ENCODE assay signal across 30 cellular contexts in genomic region chr18:7855051-7855450, GRCh38.
DNase-seq lines count a peak whose midpoint lies in the region; ATAC-seq and FAIRE-seq lines count a peak whose summit lies in the region.
"Had no signal": no experiment of that assay in that cellular context is flagged by ENCODE, and none has a peak within 500 bp of the region (broad histone marks: within the 10 kb centered on the region; RNA-seq: fewer than 3 reads in every experiment).

No MANE protein-coding gene starts in this region.

- H3K27me3 Mint-ChIP-seq in T-helper 2 cell treated with Interferon-gamma antibody and Interleukin-4, amounts not matched to agents 5 μg/mL and 100 μg/mL, for 36 hours (ENCODE audit: low read depth), result no peaks in the 10 kb centered on the region
- H3K27me3 Mint-ChIP-seq: activated CD4-positive, alpha-beta memory T cell treated with anti-CD3 and anti-CD28 coated beads, Interleukin-2, amount 10 ng/mL, durations not matched to agents 7 days and 5 days; activated naive CD8-positive, alpha-beta T cell treated with anti-CD3 and anti-CD28 coated beads, Interleukin-2, amount 50 U/mL, for 24 hours; CD4-positive, alpha-beta T cell had no signal

- in situ Hi-C loops in HAP-1 (cut with MboI; ENCODE audit: low sequenced_read_pairs), result no loop called here

- no peaks in the 10 kb centered on the region for H3K36me3 ChIP-seq in HAP-1 (replicated peaks)

- FAIRE-seq in urothelium cell line (lab: Jason Lieb, UNC), result peak; percentile 80
- FAIRE-seq: D721Med, RCC 7860 had no signal

- intact Hi-C loops in Right ventricle myocardium superior (cut with DNase I), result no loop called here
- intact Hi-C loops in cardiac septum (cut with DNase I), result no loop called here
- intact Hi-C loops in right cardiac atrium (cut with DNase I), result no loop called here

- H3K4me1 ChIP-seq in right cardiac atrium (ENCODE audit: control insufficient read depth, insufficient read depth, low read length), result peaks cover 9% of the 10 kb centered on the region
- no peaks in the 10 kb centered on the region for H3K4me1 ChIP-seq in HAP-1

- DNase-seq in Right ventricle myocardium superior (no peak), cardiac septum (ENCODE audit: low spot score) (no peak), NCI-H748 treated with DMSO at 0.1 percent for 48 hours (lab: John Stamatoyannopoulos, UW) (peak; percentile 59), right cardiac atrium (peak in 1 of 3 donors; percentile 35), urothelium cell line (ENCODE audit: low spot score) (no peak), HAP-1 (ENCODE audit: low spot score in 2 of 2) (no peak)
- no peak for DNase-seq in T-helper 2 cell treated with Interferon-gamma antibody and Interleukin-4, amounts not matched to agents 5 μg/mL and 100 μg/mL, for 36 hours (ENCODE audit: low spot score)
- DNase-seq in stimulated activated CD4-positive, alpha-beta T cell treated with anti-CD3 and anti-CD28 coated beads, Interleukin-4, amount 100 ng/mL, for 24 hours, result no peak
- DNase-seq: activated CD4-positive, alpha-beta memory T cell treated with anti-CD3 and anti-CD28 coated beads, Interleukin-2, amount 10 ng/mL, durations not matched to agents 7 days and 5 days; activated CD4-positive, alpha-beta T cell treated with anti-CD3 and anti-CD28 coated beads for 1 hour; activated CD8-positive, alpha-beta memory T cell treated with anti-CD3 and anti-CD28 coated beads, Interleukin-2, amount 50 U/mL, for 4 hours; activated naive CD4-positive, alpha-beta T cell; activated naive CD8-positive, alpha-beta T cell treated with anti-CD3 and anti-CD28 coated beads, Interleukin-2, amount 50 U/mL, for 24 hours; CD4-positive, alpha-beta T cell; central memory CD4-positive, alpha-beta T cell; cortex of kidney; effector memory CD4-positive, alpha-beta T cell; EL; H9; Karpas-422; mucosa of descending colon; NCI-H1436 treated with DMSO at 0.1 percent for 48 hours; NCI-H526 treated with DMSO at 0.1 percent for 48 hours; psoas muscle; stimulated activated naive CD4-positive, alpha-beta T cell treated with Interleukin-2 at 50 U/mL for 16 hours had no signal

- H3K9me3 ChIP-seq in right cardiac atrium (ENCODE audit: control insufficient read depth, low read length), result no peaks in the 10 kb centered on the region
- no peaks in the 10 kb centered on the region for H3K9me3 ChIP-seq in HAP-1
- H3K9me3 ChIP-seq: mucosa of descending colon had no signal

- H3K4me3 ChIP-seq in right cardiac atrium (ENCODE audit: low read length) (no peak overlapping the region), HAP-1 (no peak overlapping the region)
- H3K4me3 ChIP-seq: mucosa of descending colon, psoas muscle, skin epidermis had no signal

- no peaks in the 10 kb centered on the region for H3K9me3 Mint-ChIP-seq in T-helper 2 cell treated with Interferon-gamma antibody and Interleukin-4, amounts not matched to agents 5 μg/mL and 100 μg/mL, for 36 hours

- H3K4me3 Mint-ChIP-seq in T-helper 2 cell treated with Interferon-gamma antibody and Interleukin-4, amounts not matched to agents 5 μg/mL and 100 μg/mL, for 36 hours, result no peak overlapping the region
- H3K4me3 Mint-ChIP-seq: activated CD4-positive, alpha-beta memory T cell treated with anti-CD3 and anti-CD28 coated beads, Interleukin-2, amount 10 ng/mL, durations not matched to agents 7 days and 5 days; activated naive CD8-positive, alpha-beta T cell treated with anti-CD3 and anti-CD28 coated beads, Interleukin-2, amount 50 U/mL, for 24 hours; CD4-positive, alpha-beta T cell; H9; nephron had no signal

- H3K27ac ChIP-seq in right cardiac atrium (ENCODE audit: low read length), result peak overlapping the region; percentile 15
- H3K27ac ChIP-seq: epithelial cell of prostate, psoas muscle, skin epidermis had no signal

- no peak overlapping the region for H3K27ac Mint-ChIP-seq in T-helper 2 cell treated with Interferon-gamma antibody and Interleukin-4, amounts not matched to agents 5 μg/mL and 100 μg/mL, for 36 hours
- H3K27ac Mint-ChIP-seq: activated CD4-positive, alpha-beta memory T cell treated with anti-CD3 and anti-CD28 coated beads, Interleukin-2, amount 10 ng/mL, durations not matched to agents 7 days and 5 days; activated naive CD8-positive, alpha-beta T cell treated with anti-CD3 and anti-CD28 coated beads, Interleukin-2, amount 50 U/mL, for 24 hours; CD4-positive, alpha-beta T cell; H9; nephron had no signal

- H3K27me3 ChIP-seq in right cardiac atrium (ENCODE audit: control insufficient read depth, insufficient read depth), result no peaks in the 10 kb centered on the region
- no peaks in the 10 kb centered on the region for H3K27me3 ChIP-seq in HAP-1 (ENCODE audit: low read depth)

- ATAC-seq in Right ventricle myocardium superior (ENCODE audit: poor library complexity), result peak; percentile 94
- ATAC-seq in right cardiac atrium, result peak; percentile 76 to 88
- ATAC-seq: activated naive CD8-positive, alpha-beta T cell treated with anti-CD3 and anti-CD28 coated beads, Interleukin-2, amount 50 U/mL, for 24 hours; mucosa of descending colon had no signal

- H3K4me1 Mint-ChIP-seq in T-helper 2 cell treated with Interferon-gamma antibody and Interleukin-4, amounts not matched to agents 5 μg/mL and 100 μg/mL, for 36 hours (ENCODE audit: low read depth), result no peaks in the 10 kb centered on the region
- H3K4me1 Mint-ChIP-seq: activated CD4-positive, alpha-beta memory T cell treated with anti-CD3 and anti-CD28 coated beads, Interleukin-2, amount 10 ng/mL, durations not matched to agents 7 days and 5 days; activated naive CD8-positive, alpha-beta T cell treated with anti-CD3 and anti-CD28 coated beads, Interleukin-2, amount 50 U/mL, for 24 hours; H9 had no signal

- no peaks in the 10 kb centered on the region for H3K36me3 Mint-ChIP-seq in T-helper 2 cell treated with Interferon-gamma antibody and Interleukin-4, amounts not matched to agents 5 μg/mL and 100 μg/mL, for 36 hours (ENCODE audit: low read depth)
